Comparison of ENCODE assay signal across 1 cellular context in genomic region chr17:63116228-63116627, GRCh38.
TF ChIP-seq lines count a peak whose summit lies in the region.

No MANE protein-coding gene starts in this region.

TF ChIP-seq in GM23338, 12 proteins besides CTCF, POLR2A, EP300 and RAD21 (continued from another document):
- no peak for TF ChIP-seq POLR2AphosphoS5 (IDR thresholded peaks at IDR 0.05; ENCODE audit: low read depth)
- no peak for TF ChIP-seq STAT1 (IDR thresholded peaks at IDR 0.05; ENCODE audit: unreplicated experiment)
- TF ChIP-seq NANOG (IDR thresholded peaks at IDR 0.05; ENCODE audit: borderline replicate concordance), result no peak
- TF ChIP-seq REST (IDR thresholded peaks at IDR 0.05; ENCODE audit: unreplicated experiment), result no peak
- TF ChIP-seq ZNF114 (CRISPR knock-in tag; IDR thresholded peaks at IDR 0.05), result no peak
- no peak for TF ChIP-seq CREB1 (CRISPR knock-in tag; IDR thresholded peaks at IDR 0.05; ENCODE audit: low read depth)
- no peak for TF ChIP-seq ETS1 (IDR thresholded peaks at IDR 0.05)
- no peak for TF ChIP-seq ZNF331 (CRISPR knock-in tag; IDR thresholded peaks at IDR 0.05; ENCODE audit: low read depth)
- TF ChIP-seq EZH2 (IDR thresholded peaks at IDR 0.05; ENCODE audit: low read depth, unreplicated experiment), result no peak
